7 cellular contexts compared by ENCODE assay signal in the genomic region with DNA sequence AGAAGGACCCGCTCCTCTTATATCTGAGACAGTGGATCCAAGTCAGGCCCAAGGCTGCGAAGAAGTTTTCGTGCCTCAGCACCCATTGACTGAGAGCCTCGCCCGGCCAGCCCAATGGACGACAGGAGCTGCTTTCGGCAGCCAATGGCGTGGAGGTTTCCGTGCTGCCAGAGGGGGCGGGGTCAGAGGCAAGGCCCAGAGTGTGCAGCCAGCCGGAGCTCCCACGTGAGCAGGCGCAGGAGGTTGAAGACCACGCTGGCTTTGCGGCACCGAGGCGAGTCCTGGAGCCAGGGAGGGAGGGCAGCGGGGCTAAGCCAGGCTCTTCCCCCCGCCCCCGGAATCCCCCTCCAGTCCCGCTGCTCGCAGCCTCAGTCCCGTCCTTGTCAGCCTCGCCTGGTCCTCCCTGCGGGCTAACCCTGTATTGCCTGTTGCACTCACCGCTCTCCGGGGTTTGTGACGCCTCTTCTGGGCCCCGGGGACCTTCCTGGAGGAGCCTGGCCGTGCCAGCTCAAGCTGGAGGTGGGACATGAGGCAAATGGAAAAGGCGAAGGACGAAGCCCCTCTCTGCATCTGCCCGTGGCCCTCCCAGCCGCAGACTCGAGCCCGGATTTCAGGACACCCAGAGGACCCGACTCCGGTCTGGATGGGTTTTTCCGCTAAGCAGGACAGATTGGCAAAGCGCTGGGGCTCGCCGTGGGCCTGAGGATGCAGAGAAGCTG. TPM values are rescaled to one million over a fixed set of nuclear protein-coding genes. Genes with fewer than 3 reads are reported as not detected.
A peak's percentile ranks its signal among the peaks of the same experiment; 100 is the strongest.
DNase-seq lines count a peak whose midpoint lies in the region; ATAC-seq and TF ChIP-seq lines count a peak whose summit lies in the region.

No MANE protein-coding gene starts in this region.

- H3K4me2 ChIP-seq in smooth muscle cell: peak overlapping the region; percentile 78

- H3F3A ChIP-seq in smooth muscle cell (ENCODE audit: low read depth): no peaks in the 10 kb centered on the region

- no peak for TF ChIP-seq CTCF in smooth muscle cell (IDR thresholded peaks at IDR 0.05; ENCODE audit: borderline replicate concordance, insufficient read depth, poor library complexity, severe bottlenecking)

- H3K9me3 ChIP-seq in right cardiac atrium (ENCODE audit: control insufficient read depth, low read length) (no peaks in the 10 kb centered on the region), smooth muscle cell (replicated peaks; ENCODE audit: low read depth) (no peaks in the 10 kb centered on the region), SJCRH30 (replicated peaks) (no peaks in the 10 kb centered on the region; the same call in 1 of the 2 replicates)

- no peaks in the 10 kb centered on the region for H3K79me2 ChIP-seq in smooth muscle cell (ENCODE audit: low read depth)

- DNase-seq in HS-27A (ENCODE audit: low read depth) (peak; percentile 33), right cardiac atrium (peak; percentile 49 to 71 (median 69)), smooth muscle cell (lab: John Stamatoyannopoulos, UW; ENCODE audit: unreplicated experiment) (no peak), NCI-H748 (lab: John Stamatoyannopoulos, UW; ENCODE audit: unreplicated experiment) (no peak), SJCRH30 (no peak)
- DNase-seq in activated CD8-positive, alpha-beta memory T cell treated with anti-CD3 and anti-CD28 coated beads, Interleukin-2, amount 50 U/mL, for 4 hours: peak; percentile 32

- H3K36me3 ChIP-seq in smooth muscle cell (ENCODE audit: low read depth): no peaks in the 10 kb centered on the region
- H3K36me3 ChIP-seq in SJCRH30: no peaks in the 10 kb centered on the region

- 15% methylated on average over 42 of the region's 42 CpGs for WGBS in right cardiac atrium
- WGBS in smooth muscle cell (ENCODE audit: low lambda C conversion rate): 33% methylated on average over 33 of the region's 42 CpGs

- no peak overlapping the region for H2AFZ ChIP-seq in smooth muscle cell (ENCODE audit: low read depth)

- H3K27ac ChIP-seq in right cardiac atrium (ENCODE audit: low read length) (no peak overlapping the region), smooth muscle cell (ENCODE audit: low read depth) (no peak overlapping the region), SJCRH30 (no peak overlapping the region)

- intact Hi-C loops in right cardiac atrium (cut with DNase I): no loop called here

- H3K4me3 ChIP-seq in right cardiac atrium (ENCODE audit: low read length): no peak overlapping the region
- H3K4me3 ChIP-seq in smooth muscle cell: no peak overlapping the region
- no peak overlapping the region for H3K4me3 ChIP-seq in SJCRH30

- ATAC-seq in right cardiac atrium (peak; percentile 61 to 77), HG03457 (IDR thresholded peaks at IDR 0.05; ENCODE audit: unreplicated experiment) (no peak)

- H4K20me1 ChIP-seq in smooth muscle cell (ENCODE audit: low read depth): no peaks in the 10 kb centered on the region

- H3K27me3 ChIP-seq in right cardiac atrium (ENCODE audit: control insufficient read depth, insufficient read depth) (no peaks in the 10 kb centered on the region), smooth muscle cell (ENCODE audit: low read depth) (peaks cover 55% of the 10 kb centered on the region), SJCRH30 (no peaks in the 10 kb centered on the region; the same call in 1 of the 2 replicates)

- no peak overlapping the region for H3K9ac ChIP-seq in smooth muscle cell (ENCODE audit: low read depth)

- H3K4me1 ChIP-seq in right cardiac atrium (ENCODE audit: control insufficient read depth, insufficient read depth, low read length) (no peaks in the 10 kb centered on the region), smooth muscle cell (ENCODE audit: low read depth) (no peaks in the 10 kb centered on the region), SJCRH30 (no peaks in the 10 kb centered on the region)

RNA-seq across cellular contexts. Expression of a gene that starts 1.5 kb away (rescaled TPM):
- total RNA-seq in right cardiac atrium (not detected), smooth muscle cell (not detected in 2 replicates)
- polyA plus RNA-seq in right cardiac atrium (not detected), smooth muscle cell (0.15 TPM in 1 of 2 replicates, not detected in the other)
- not detected in 2 replicates for total RNA-seq in SJCRH30 (2014; rRNA removed; shearing (Covaris generic))

RNA-seq across cellular contexts. Expression of a gene that starts 2.3 kb away (rescaled TPM):
- total RNA-seq in right cardiac atrium (not detected), smooth muscle cell (not detected in 2 replicates)
- polyA plus RNA-seq in right cardiac atrium (not detected), smooth muscle cell (0.34 TPM in 1 of 2 replicates, not detected in the other)
- not detected in 2 replicates for total RNA-seq in SJCRH30 (2014; rRNA removed; shearing (Covaris generic))

RNA-seq across cellular contexts. Expression of a gene that starts 21.1 kb away (rescaled TPM):
- total RNA-seq in right cardiac atrium (not detected), smooth muscle cell (not detected in 2 replicates)
- polyA plus RNA-seq in right cardiac atrium (not detected), smooth muscle cell (not detected in 2 replicates)
- total RNA-seq in SJCRH30 (2014; rRNA removed; shearing (Covaris generic)): not detected in 2 replicates

RNA-seq across cellular contexts. Expression of a gene that starts 43.0 kb away (rescaled TPM):
- total RNA-seq in right cardiac atrium: not detected
- not detected for polyA plus RNA-seq in right cardiac atrium
- total RNA-seq in smooth muscle cell: not detected in 2 replicates
- not detected in 2 replicates for polyA plus RNA-seq in smooth muscle cell
- not detected in 2 replicates for total RNA-seq in SJCRH30 (2014; rRNA removed; shearing (Covaris generic))

RNA-seq across cellular contexts. Expression of a gene that starts 49.1 kb away (rescaled TPM):
- total RNA-seq in right cardiac atrium (not detected), smooth muscle cell (not detected in 2 replicates)
- polyA plus RNA-seq in right cardiac atrium (not detected), smooth muscle cell (not detected in 2 replicates)
- not detected in 2 replicates for total RNA-seq in SJCRH30 (2014; rRNA removed; shearing (Covaris generic))

Comparison
In these comparisons a context has a peak if more than half of its experiments do, and no peak if none do; other contexts are left out.
1. DNase-seq: peak in HS-27A (single experiment), activated CD8-positive, alpha-beta memory T cell treated with anti-CD3 and anti-CD28 coated beads, Interleukin-2, amount 50 U/mL, for 4 hours (single experiment) and right cardiac atrium (3 of 3); none in smooth muscle cell (single experiment), NCI-H748 (single experiment) and SJCRH30 (0 of 2).